9 cellular contexts compared by ENCODE assay signal in the genomic region with DNA sequence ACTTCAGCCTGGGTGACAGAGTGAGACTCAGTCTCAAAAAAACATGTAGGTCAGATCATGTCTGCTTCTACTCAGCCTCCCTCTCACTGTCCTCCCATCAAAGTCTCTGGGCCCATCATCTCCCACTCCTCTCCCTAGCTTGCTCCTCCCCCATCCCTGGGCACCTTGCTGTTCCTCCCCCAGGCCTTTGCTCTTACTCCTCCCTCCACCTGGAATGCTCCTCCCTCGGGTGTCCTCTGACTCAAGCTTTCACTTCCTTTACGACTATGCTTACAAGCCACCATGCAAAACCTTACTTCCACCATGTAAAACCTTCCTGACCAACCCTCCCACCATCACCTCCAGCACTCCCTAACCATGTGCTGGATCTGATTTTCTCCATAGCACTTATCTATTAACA. TPM values are rescaled to one million over a fixed set of nuclear protein-coding genes. Genes with fewer than 3 reads are reported as not detected.
A peak's percentile ranks its signal among the peaks of the same experiment; 100 is the strongest.
DNase-seq lines count a peak whose midpoint lies in the region; ATAC-seq lines count a peak whose summit lies in the region.
"Had no signal": no experiment of that assay in that cellular context is flagged by ENCODE, and none has a peak within 500 bp of the region (broad histone marks: within the 10 kb centered on the region; RNA-seq: fewer than 3 reads in every experiment).

No MANE protein-coding gene starts in this region.

- ATAC-seq in activated CD8-positive, alpha-beta memory T cell treated with anti-CD3 and anti-CD28 coated beads, Interleukin-2, amount 10 ng/mL, durations not matched to agents 7 days and 5 days: peak; percentile 68
- ATAC-seq in HG02870 (IDR thresholded peaks at IDR 0.05; ENCODE audit: unreplicated experiment): peak; percentile 87
- ATAC-seq in stimulated activated naive B cell treated with anti-CD40 and anti-IgM and Interleukin-4, amounts not matched to agents 10 μg/mL and 1 μg/mL and 100 μg/mL, for 72 hours (replicated peaks): peak; percentile 69 to 76

- H3K4me3 Mint-ChIP-seq in activated CD8-positive, alpha-beta memory T cell treated with anti-CD3 and anti-CD28 coated beads, Interleukin-2, amount 10 ng/mL, durations not matched to agents 7 days and 5 days: no peak overlapping the region
- no peak overlapping the region for H3K4me3 Mint-ChIP-seq in activated CD4-positive, alpha-beta memory T cell treated with anti-CD3 and anti-CD28 coated beads, Interleukin-2, amount 10 ng/mL, durations not matched to agents 7 days and 5 days
- H3K4me3 Mint-ChIP-seq in stimulated activated naive B cell treated with anti-CD40 and anti-IgM and Interleukin-4, amounts not matched to agents 10 μg/mL and 1 μg/mL and 100 μg/mL, for 72 hours: no peak overlapping the region

- no peaks in the 10 kb centered on the region for H3K9me3 Mint-ChIP-seq in activated CD8-positive, alpha-beta memory T cell treated with anti-CD3 and anti-CD28 coated beads, Interleukin-2, amount 10 ng/mL, durations not matched to agents 7 days and 5 days (ENCODE audit: low read depth)
- no peaks in the 10 kb centered on the region for H3K9me3 Mint-ChIP-seq in activated CD4-positive, alpha-beta memory T cell treated with anti-CD3 and anti-CD28 coated beads, Interleukin-2, amount 10 ng/mL, durations not matched to agents 7 days and 5 days
- peaks cover 4 to 5% of the 10 kb centered on the region in 2 donors for H3K9me3 Mint-ChIP-seq in stimulated activated naive B cell treated with anti-CD40 and anti-IgM and Interleukin-4, amounts not matched to agents 10 μg/mL and 1 μg/mL and 100 μg/mL, for 72 hours

- POLR2A ChIA-PET in activated CD4-positive, alpha-beta memory T cell treated with anti-CD3 and anti-CD28 coated beads, Interleukin-2, amount 10 ng/mL, durations not matched to agents 7 days and 5 days (lab: Charles Lee): interaction anchor here (1.0 to 1.4 kb wide), 2 partner anchors 22 to 39 kb away, joined by 3 to 5 read pairs; no protein-coding TSS in a partner anchor

- peak; percentile 44 for DNase-seq in activated CD8-positive, alpha-beta memory T cell treated with anti-CD3 and anti-CD28 coated beads, Interleukin-2, amount 10 ng/mL, durations not matched to agents 7 days and 5 days
- no peak for DNase-seq in activated CD8-positive, alpha-beta memory T cell treated with anti-CD3 and anti-CD28 coated beads, Interleukin-2, amount 50 U/mL, for 4 hours
- DNase-seq in activated CD4-positive, alpha-beta memory T cell treated with anti-CD3 and anti-CD28 coated beads, Interleukin-2, amount 10 ng/mL, durations not matched to agents 7 days and 5 days: peak; percentile 30
- DNase-seq in stimulated activated naive B cell treated with anti-CD40 and anti-IgM and Interleukin-4, amounts not matched to agents 10 μg/mL and 1 μg/mL and 100 μg/mL, for 72 hours: no peak
- DNase-seq in D341Med (ENCODE audit: low spot score): no peak
- DNase-seq in occipital lobe (lab: John Stamatoyannopoulos, UW): no peak
- no peak for DNase-seq in HuH-7.5 (ENCODE audit: low spot score)
- DNase-seq: KBM-7 had no signal

- CTCF ChIA-PET in activated CD8-positive, alpha-beta memory T cell treated with anti-CD3 and anti-CD28 coated beads, Interleukin-2, amount 10 ng/mL, durations not matched to agents 7 days and 5 days (lab: Charles Lee): no interaction called here
- CTCF ChIA-PET in activated CD4-positive, alpha-beta memory T cell treated with anti-CD3 and anti-CD28 coated beads, Interleukin-2, amount 10 ng/mL, durations not matched to agents 7 days and 5 days (lab: Charles Lee): interaction anchor here (1.5 to 1.8 kb wide), 3 partner anchors 15 to 68 kb away, joined by 3 to 13 read pairs (median 4); no protein-coding TSS in a partner anchor

- H3K27ac Mint-ChIP-seq in activated CD8-positive, alpha-beta memory T cell treated with anti-CD3 and anti-CD28 coated beads, Interleukin-2, amount 10 ng/mL, durations not matched to agents 7 days and 5 days: peak overlapping the region; percentile 74
- H3K27ac Mint-ChIP-seq in activated CD4-positive, alpha-beta memory T cell treated with anti-CD3 and anti-CD28 coated beads, Interleukin-2, amount 10 ng/mL, durations not matched to agents 7 days and 5 days: peak overlapping the region; percentile 51
- H3K27ac Mint-ChIP-seq in stimulated activated naive B cell treated with anti-CD40 and anti-IgM and Interleukin-4, amounts not matched to agents 10 μg/mL and 1 μg/mL and 100 μg/mL, for 72 hours: peak overlapping the region; percentile 44

- peaks cover 16% of the 10 kb centered on the region for H3K4me1 Mint-ChIP-seq in activated CD8-positive, alpha-beta memory T cell treated with anti-CD3 and anti-CD28 coated beads, Interleukin-2, amount 10 ng/mL, durations not matched to agents 7 days and 5 days
- peaks cover 16% of the 10 kb centered on the region for H3K4me1 Mint-ChIP-seq in activated CD4-positive, alpha-beta memory T cell treated with anti-CD3 and anti-CD28 coated beads, Interleukin-2, amount 10 ng/mL, durations not matched to agents 7 days and 5 days
- peaks cover 5 to 9% of the 10 kb centered on the region in 2 donors for H3K4me1 Mint-ChIP-seq in stimulated activated naive B cell treated with anti-CD40 and anti-IgM and Interleukin-4, amounts not matched to agents 10 μg/mL and 1 μg/mL and 100 μg/mL, for 72 hours

- H3K36me3 Mint-ChIP-seq in activated CD8-positive, alpha-beta memory T cell treated with anti-CD3 and anti-CD28 coated beads, Interleukin-2, amount 10 ng/mL, durations not matched to agents 7 days and 5 days: peaks cover 59% of the 10 kb centered on the region
- peaks cover 78% of the 10 kb centered on the region for H3K36me3 Mint-ChIP-seq in activated CD4-positive, alpha-beta memory T cell treated with anti-CD3 and anti-CD28 coated beads, Interleukin-2, amount 10 ng/mL, durations not matched to agents 7 days and 5 days (ENCODE audit: low read depth)
- peaks cover 54 to 67% of the 10 kb centered on the region in 2 donors for H3K36me3 Mint-ChIP-seq in stimulated activated naive B cell treated with anti-CD40 and anti-IgM and Interleukin-4, amounts not matched to agents 10 μg/mL and 1 μg/mL and 100 μg/mL, for 72 hours

- H3K27me3 Mint-ChIP-seq in activated CD8-positive, alpha-beta memory T cell treated with anti-CD3 and anti-CD28 coated beads, Interleukin-2, amount 10 ng/mL, durations not matched to agents 7 days and 5 days: no peaks in the 10 kb centered on the region
- H3K27me3 Mint-ChIP-seq in activated CD4-positive, alpha-beta memory T cell treated with anti-CD3 and anti-CD28 coated beads, Interleukin-2, amount 10 ng/mL, durations not matched to agents 7 days and 5 days: no peaks in the 10 kb centered on the region
- H3K27me3 Mint-ChIP-seq in stimulated activated naive B cell treated with anti-CD40 and anti-IgM and Interleukin-4, amounts not matched to agents 10 μg/mL and 1 μg/mL and 100 μg/mL, for 72 hours: no peaks in the 10 kb centered on the region

RNA-seq across cellular contexts. Expression of gene MTMR12, which starts 51.5 kb away (rescaled TPM):
- 10 to 100 TPM; 23.3 to 26.6 TPM for total RNA-seq in activated CD8-positive, alpha-beta memory T cell treated with anti-CD3 and anti-CD28 coated beads, Interleukin-2, amount 10 ng/mL, durations not matched to agents 7 days and 5 days
- 10 to 100 TPM; 28.6 to 29.6 TPM for total RNA-seq in activated CD4-positive, alpha-beta memory T cell treated with anti-CD3 and anti-CD28 coated beads, Interleukin-2, amount 10 ng/mL, durations not matched to agents 7 days and 5 days
- 23.2 TPM for total RNA-seq in occipital lobe

Comparison
In these comparisons a context has a peak if more than half of its experiments do, and no peak if none do; other contexts are left out.
1. DNase-seq: peak in activated CD8-positive, alpha-beta memory T cell treated with anti-CD3 and anti-CD28 coated beads, Interleukin-2, amount 10 ng/mL, durations not matched to agents 7 days and 5 days (single experiment) and activated CD4-positive, alpha-beta memory T cell treated with anti-CD3 and anti-CD28 coated beads, Interleukin-2, amount 10 ng/mL, durations not matched to agents 7 days and 5 days (single experiment); none in activated CD8-positive, alpha-beta memory T cell treated with anti-CD3 and anti-CD28 coated beads, Interleukin-2, amount 50 U/mL, for 4 hours (single experiment), stimulated activated naive B cell treated with anti-CD40 and anti-IgM and Interleukin-4, amounts not matched to agents 10 μg/mL and 1 μg/mL and 100 μg/mL, for 72 hours (single experiment), D341Med (single experiment), occipital lobe (single experiment) and HuH-7.5 (single experiment).
2. Peak in every context shown above with its lines, with median percentiles within 50 percentile points of each other: ATAC-seq and H3K27ac Mint-ChIP-seq.